In the genomic region with DNA sequence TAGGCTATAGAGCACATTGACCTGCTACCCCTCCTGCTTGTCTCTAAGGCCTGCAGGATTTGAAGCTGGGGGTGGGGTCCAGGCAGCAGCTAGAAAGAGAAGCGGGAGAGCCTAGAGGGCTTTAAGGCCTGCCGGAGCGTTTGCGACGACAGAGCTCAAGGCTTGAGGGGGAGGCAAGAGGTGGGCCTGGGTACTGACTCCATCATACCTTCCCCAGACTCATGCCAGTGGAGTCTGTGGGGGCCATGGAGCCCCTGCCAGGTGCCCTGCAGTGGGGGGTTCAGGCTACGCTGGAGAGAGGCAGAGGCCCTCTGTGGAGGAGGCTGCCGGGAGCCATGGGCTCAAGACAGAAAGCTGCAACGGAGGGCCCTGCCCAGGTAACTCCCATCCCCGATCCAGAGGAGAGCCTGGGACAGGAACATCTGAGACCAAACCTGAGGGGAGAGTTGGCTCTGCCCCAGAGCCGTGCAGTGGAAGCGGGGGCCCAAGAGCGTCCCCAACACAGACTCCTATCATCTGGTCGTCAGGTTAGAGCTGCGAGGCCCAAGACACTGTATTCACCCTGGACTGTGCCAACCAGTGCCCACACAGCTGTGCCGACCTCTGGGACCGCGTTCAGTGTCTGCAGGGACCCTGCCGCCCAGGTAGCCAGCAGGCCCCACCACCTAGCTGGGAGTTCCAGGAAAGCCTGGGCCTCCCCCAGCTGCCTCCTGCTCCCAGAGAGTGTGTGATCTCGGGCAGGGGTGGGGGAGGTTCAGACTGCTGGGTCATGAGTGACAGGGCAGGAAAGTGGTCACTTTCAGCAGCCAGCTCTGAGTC, we compare ENCODE assay signal across 1 cellular context.
TF ChIP-seq lines count a peak whose summit lies in the region.

No MANE protein-coding gene starts in this region.

TF ChIP-seq in IMR-90, 13 proteins besides CTCF, POLR2A, EP300 and RAD21:
- TF ChIP-seq RCOR1 (IDR thresholded peaks at IDR 0.05; ENCODE audit: insufficient replicate concordance, low read length) (no peak), CHD1 (IDR thresholded peaks at IDR 0.05; ENCODE audit: low read depth, low read length) (no peak), BHLHE40 (IDR thresholded peaks at IDR 0.05; ENCODE audit: low read depth, low read length) (no peak)
